In the genomic region with DNA sequence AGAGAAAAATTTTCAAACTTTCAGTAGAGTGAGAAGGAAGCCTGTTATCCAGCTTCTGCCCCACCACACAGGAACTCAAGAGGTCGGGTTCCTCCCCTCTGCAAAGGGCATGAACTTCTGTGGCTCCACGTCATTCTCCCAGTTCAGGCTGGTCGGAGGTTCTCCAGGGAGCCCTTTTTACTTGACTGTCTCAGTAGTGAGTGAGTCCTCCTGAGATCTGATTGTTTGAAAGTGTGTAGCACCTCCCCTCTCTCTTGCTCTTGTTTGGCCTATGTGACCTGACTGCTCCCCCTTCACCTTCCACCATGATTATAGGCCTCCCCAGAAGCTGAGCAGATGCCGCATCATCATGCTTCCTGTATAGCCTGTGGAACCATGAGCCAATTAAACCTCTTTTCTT, we compare ENCODE assay signal across 1 cellular context.
TF ChIP-seq lines count a peak whose summit lies in the region.

No MANE protein-coding gene starts in this region.

TF ChIP-seq in GM23338, 12 proteins besides CTCF, POLR2A, EP300 and RAD21 (continued from another document):
- TF ChIP-seq, protein P1, sequence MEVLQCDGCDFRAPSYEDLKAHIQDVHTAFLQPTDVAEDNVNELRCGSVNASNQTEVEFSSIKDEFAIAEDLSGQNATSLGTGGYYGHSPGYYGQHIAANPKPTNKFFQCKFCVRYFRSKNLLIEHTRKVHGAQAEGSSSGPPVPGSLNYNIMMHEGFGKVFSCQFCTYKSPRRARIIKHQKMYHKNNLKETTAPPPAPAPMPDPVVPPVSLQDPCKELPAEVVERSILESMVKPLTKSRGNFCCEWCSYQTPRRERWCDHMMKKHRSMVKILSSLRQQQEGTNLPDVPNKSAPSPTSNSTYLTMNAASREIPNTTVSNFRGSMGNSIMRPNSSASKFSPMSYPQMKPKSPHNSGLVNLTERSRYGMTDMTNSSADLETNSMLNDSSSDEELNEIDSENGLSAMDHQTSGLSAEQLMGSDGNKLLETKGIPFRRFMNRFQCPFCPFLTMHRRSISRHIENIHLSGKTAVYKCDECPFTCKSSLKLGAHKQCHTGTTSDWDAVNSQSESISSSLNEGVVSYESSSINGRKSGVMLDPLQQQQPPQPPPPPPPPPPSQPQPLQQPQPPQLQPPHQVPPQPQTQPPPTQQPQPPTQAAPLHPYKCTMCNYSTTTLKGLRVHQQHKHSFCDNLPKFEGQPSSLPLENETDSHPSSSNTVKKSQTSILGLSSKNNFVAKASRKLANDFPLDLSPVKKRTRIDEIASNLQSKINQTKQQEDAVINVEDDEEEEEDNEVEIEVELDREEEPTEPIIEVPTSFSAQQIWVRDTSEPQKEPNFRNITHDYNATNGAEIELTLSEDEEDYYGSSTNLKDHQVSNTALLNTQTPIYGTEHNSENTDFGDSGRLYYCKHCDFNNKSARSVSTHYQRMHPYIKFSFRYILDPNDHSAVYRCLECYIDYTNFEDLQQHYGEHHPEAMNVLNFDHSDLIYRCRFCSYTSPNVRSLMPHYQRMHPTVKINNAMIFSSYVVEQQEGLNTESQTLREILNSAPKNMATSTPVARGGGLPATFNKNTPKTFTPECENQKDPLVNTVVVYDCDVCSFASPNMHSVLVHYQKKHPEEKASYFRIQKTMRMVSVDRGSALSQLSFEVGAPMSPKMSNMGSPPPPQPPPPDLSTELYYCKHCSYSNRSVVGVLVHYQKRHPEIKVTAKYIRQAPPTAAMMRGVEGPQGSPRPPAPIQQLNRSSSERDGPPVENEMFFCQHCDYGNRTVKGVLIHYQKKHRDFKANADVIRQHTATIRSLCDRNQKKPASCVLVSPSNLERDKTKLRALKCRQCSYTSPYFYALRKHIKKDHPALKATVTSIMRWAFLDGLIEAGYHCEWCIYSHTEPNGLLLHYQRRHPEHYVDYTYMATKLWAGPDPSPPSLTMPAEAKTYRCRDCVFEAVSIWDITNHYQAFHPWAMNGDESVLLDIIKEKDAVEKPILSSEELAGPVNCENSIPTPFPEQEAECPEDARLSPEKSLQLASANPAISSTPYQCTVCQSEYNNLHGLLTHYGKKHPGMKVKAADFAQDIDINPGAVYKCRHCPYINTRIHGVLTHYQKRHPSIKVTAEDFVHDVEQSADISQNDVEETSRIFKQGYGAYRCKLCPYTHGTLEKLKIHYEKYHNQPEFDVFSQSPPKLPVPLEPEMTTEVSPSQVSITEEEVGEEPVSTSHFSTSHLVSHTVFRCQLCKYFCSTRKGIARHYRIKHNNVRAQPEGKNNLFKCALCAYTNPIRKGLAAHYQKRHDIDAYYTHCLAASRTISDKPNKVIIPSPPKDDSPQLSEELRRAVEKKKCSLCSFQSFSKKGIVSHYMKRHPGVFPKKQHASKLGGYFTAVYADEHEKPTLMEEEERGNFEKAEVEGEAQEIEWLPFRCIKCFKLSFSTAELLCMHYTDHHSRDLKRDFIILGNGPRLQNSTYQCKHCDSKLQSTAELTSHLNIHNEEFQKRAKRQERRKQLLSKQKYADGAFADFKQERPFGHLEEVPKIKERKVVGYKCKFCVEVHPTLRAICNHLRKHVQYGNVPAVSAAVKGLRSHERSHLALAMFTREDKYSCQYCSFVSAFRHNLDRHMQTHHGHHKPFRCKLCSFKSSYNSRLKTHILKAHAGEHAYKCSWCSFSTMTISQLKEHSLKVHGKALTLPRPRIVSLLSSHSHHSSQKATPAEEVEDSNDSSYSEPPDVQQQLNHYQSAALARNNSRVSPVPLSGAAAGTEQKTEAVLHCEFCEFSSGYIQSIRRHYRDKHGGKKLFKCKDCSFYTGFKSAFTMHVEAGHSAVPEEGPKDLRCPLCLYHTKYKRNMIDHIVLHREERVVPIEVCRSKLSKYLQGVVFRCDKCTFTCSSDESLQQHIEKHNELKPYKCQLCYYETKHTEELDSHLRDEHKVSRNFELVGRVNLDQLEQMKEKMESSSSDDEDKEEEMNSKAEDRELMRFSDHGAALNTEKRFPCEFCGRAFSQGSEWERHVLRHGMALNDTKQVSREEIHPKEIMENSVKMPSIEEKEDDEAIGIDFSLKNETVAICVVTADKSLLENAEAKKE (CRISPR knock-in tag; IDR thresholded peaks at IDR 0.05): no peak
